ENCODE assay signal across 20 cellular contexts in the genomic region with DNA sequence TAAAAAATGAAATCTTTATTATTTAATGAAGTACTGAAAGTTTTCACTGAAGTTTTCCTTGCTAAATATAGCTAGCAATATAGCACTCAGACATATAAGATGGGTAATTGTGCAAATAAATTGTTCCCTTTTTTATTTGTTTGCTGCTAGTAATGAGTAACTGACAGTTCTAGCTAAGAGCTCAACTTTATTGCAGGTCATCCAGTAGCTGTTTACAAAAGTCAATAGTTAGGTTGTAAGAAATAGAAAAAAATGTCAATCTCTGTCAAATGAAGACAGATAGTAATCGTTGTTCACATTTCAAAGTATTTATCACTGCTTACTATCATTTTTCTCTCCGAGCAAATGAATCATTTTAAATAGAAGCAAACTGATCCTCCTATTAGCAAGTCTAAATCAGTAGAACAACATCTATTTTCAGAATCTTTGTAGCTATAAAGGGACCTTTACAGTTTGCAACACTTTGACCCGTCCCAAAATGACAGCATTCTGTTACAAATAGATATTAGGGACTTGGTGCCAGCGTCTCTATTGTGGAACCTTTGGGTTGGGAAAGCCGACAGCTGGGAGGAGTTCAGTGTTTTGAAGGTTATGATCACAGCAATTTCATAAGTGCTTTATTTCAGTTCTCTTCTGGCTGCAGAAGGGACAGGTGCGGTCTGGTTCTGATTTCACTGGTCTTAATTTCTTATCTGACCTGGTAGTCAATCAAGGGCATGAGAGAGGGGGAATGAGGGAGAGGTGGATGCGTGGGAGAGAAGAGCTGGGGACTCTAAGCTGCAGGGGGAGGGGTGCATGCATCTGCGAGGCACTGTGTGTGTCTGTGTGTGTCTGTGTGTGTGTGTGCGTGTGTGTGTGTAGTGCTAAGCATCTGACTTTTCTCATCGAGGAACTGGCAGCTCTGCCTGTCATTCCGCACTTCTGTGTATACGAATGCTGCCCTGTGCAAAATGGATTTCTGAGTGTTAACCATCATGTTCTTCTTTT.
A peak's percentile ranks its signal among the peaks of the same experiment; 100 is the strongest.
DNase-seq lines count a peak whose midpoint lies in the region; ATAC-seq and TF ChIP-seq lines count a peak whose summit lies in the region.
"Had no signal": no experiment of that assay in that cellular context is flagged by ENCODE, and none has a peak within 500 bp of the region (broad histone marks: within the 10 kb centered on the region; RNA-seq: fewer than 3 reads in every experiment).

No MANE protein-coding gene starts in this region.

- no peaks in the 10 kb centered on the region for H3K4me1 ChIP-seq in OCI-LY7 (ENCODE audit: insufficient read depth, low read length, poor library complexity, severe bottlenecking)
- H3K4me1 ChIP-seq: gastroesophageal sphincter, thyroid gland had no signal

- no peak overlapping the region for H2AFZ ChIP-seq in OCI-LY7 (ENCODE audit: low read length)

- H3K4me3 ChIP-seq in OCI-LY7 (ENCODE audit: low read depth, low read length, poor library complexity, severe bottlenecking): no peak overlapping the region
- H3K4me3 ChIP-seq: gastroesophageal sphincter, thyroid gland had no signal

- H3K27ac Mint-ChIP-seq in WTC11 (no peak overlapping the region), nephron (peak overlapping the region; percentile 1 to 13 (median 7))
- H3K27ac Mint-ChIP-seq: activated CD4-positive, alpha-beta T cell treated with anti-CD3 and anti-CD28 coated beads, Interleukin-2, amount 10 ng/mL, durations not matched to agents 24 days and 14 days; activated naive CD8-positive, alpha-beta T cell treated with anti-CD3 and anti-CD28 coated beads, Interleukin-2, amount 10 ng/mL, durations not matched to agents 7 days and 5 days; activated T-cell treated with anti-CD3 and anti-CD28 coated beads, Interleukin-2, amount 50 U/mL, for 24 hours; T-helper 17 cell had no signal

- H3K36me3 Mint-ChIP-seq in WTC11 (no peaks in the 10 kb centered on the region), nephron (ENCODE audit: low read depth) (no peaks in the 10 kb centered on the region)
- H3K36me3 Mint-ChIP-seq: activated naive CD8-positive, alpha-beta T cell treated with anti-CD3 and anti-CD28 coated beads, Interleukin-2, amount 10 ng/mL, durations not matched to agents 7 days and 5 days had no signal

- H3K9me2 ChIP-seq in OCI-LY7 (ENCODE audit: insufficient read depth, low read length): no peaks in the 10 kb centered on the region

- no peak; the same call in 1 of the 2 replicates for ATAC-seq in WTC11
- no peak for ATAC-seq in GM19455 (IDR thresholded peaks at IDR 0.05; ENCODE audit: unreplicated experiment)
- no peak for ATAC-seq in GM18909 (IDR thresholded peaks at IDR 0.05; ENCODE audit: poor library complexity, unreplicated experiment)
- ATAC-seq: gastroesophageal sphincter, T-helper 17 cell had no signal

- intact Hi-C loops in OCI-LY7 (cut with micrococcal nuclease; ENCODE audit: unreplicated experiment): no loop called here

- no peaks in the 10 kb centered on the region for H3K36me3 ChIP-seq in OCI-LY7 (ENCODE audit: insufficient read depth, low read length)
- H3K36me3 ChIP-seq: gastroesophageal sphincter, thyroid gland had no signal

- H3K27me3 Mint-ChIP-seq in WTC11 (ENCODE audit: low read depth) (peaks cover 6% of the 10 kb centered on the region; the same call in 1 of the 2 replicates), nephron (ENCODE audit: low read depth) (peaks cover 4% of the 10 kb centered on the region)
- H3K27me3 Mint-ChIP-seq: activated CD4-positive, alpha-beta T cell treated with anti-CD3 and anti-CD28 coated beads, Interleukin-2, amount 10 ng/mL, durations not matched to agents 24 days and 14 days; activated naive CD8-positive, alpha-beta T cell treated with anti-CD3 and anti-CD28 coated beads, Interleukin-2, amount 10 ng/mL, durations not matched to agents 7 days and 5 days; activated T-cell treated with anti-CD3 and anti-CD28 coated beads, Interleukin-2, amount 50 U/mL, for 24 hours; T-helper 17 cell had no signal

- H3K79me2 ChIP-seq in OCI-LY7 (ENCODE audit: insufficient read depth, low read depth, low read length): no peaks in the 10 kb centered on the region

- no TSS peak for BruUV-seq in OCI-LY7 (replicated peaks; lab: Mats Ljungman, UMichigan)

- H3K4me1 Mint-ChIP-seq in WTC11: no peaks in the 10 kb centered on the region
- H3K4me1 Mint-ChIP-seq in nephron: peaks cover 29% of the 10 kb centered on the region
- H3K4me1 Mint-ChIP-seq: activated CD4-positive, alpha-beta T cell treated with anti-CD3 and anti-CD28 coated beads, Interleukin-2, amount 10 ng/mL, durations not matched to agents 24 days and 14 days; activated naive CD8-positive, alpha-beta T cell treated with anti-CD3 and anti-CD28 coated beads, Interleukin-2, amount 10 ng/mL, durations not matched to agents 7 days and 5 days; T-helper 17 cell had no signal

- no peaks in the 10 kb centered on the region for H3K9me3 ChIP-seq in OCI-LY7 (ENCODE audit: low read length)
- H3K9me3 ChIP-seq: gastroesophageal sphincter, thyroid gland had no signal

- H4K20me1 ChIP-seq in OCI-LY7 (ENCODE audit: insufficient read depth, low read length): no peaks in the 10 kb centered on the region

- H3K9me3 Mint-ChIP-seq in WTC11 (no peaks in the 10 kb centered on the region), nephron (no peaks in the 10 kb centered on the region)
- H3K9me3 Mint-ChIP-seq: activated CD4-positive, alpha-beta T cell treated with anti-CD3 and anti-CD28 coated beads, Interleukin-2, amount 10 ng/mL, durations not matched to agents 24 days and 14 days; activated naive CD8-positive, alpha-beta T cell treated with anti-CD3 and anti-CD28 coated beads, Interleukin-2, amount 10 ng/mL, durations not matched to agents 7 days and 5 days; activated T-cell treated with anti-CD3 and anti-CD28 coated beads, Interleukin-2, amount 50 U/mL, for 24 hours had no signal

- CTCF ChIA-PET in WTC11 (lab: Charles Lee): no interaction called here
- CTCF ChIA-PET in OCI-LY7 (lab: Charles Lee; ENCODE audit: unreplicated experiment): no interaction called here

- POLR2A ChIA-PET in WTC11 (lab: Charles Lee): no interaction called here
- POLR2A ChIA-PET in OCI-LY7 (lab: Charles Lee): interaction anchor here (1.0 kb wide), 1 partner anchor 86 kb away, joined by 5 read pairs; no protein-coding TSS in a partner anchor

- TF ChIP-seq CTCF in WTC11 (IDR thresholded peaks at IDR 0.05): no peak
- no peak for TF ChIP-seq CTCF in nephron (IDR thresholded peaks at IDR 0.05; ENCODE audit: unreplicated experiment in 3 of 3)
- no peak for TF ChIP-seq CTCF in OCI-LY7 (conservative IDR thresholded peaks at IDR 0.05; ENCODE audit: low read length)

- no peak overlapping the region for H3K4me2 ChIP-seq in OCI-LY7 (ENCODE audit: low read length)

- DNase-seq in Ammon's horn (ENCODE audit: low spot score) (peak; percentile 10), NCI-H1417 (lab: John Stamatoyannopoulos, UW) (peak in 2 of 3 experiments; percentile 63 to 78), WTC11 (ENCODE audit: low spot score) (peak; percentile 11), OCI-LY7 (ENCODE audit: low spot score) (no peak), DMS79 (lab: John Stamatoyannopoulos, UW) (no peak)
- DNase-seq: activated CD4-positive, alpha-beta T cell treated with anti-CD3 and anti-CD28 coated beads, Interleukin-2, amount 10 ng/mL, durations not matched to agents 24 days and 14 days; activated naive CD8-positive, alpha-beta T cell treated with anti-CD3 and anti-CD28 coated beads, Interleukin-2, amount 10 ng/mL, durations not matched to agents 7 days and 5 days; activated T-cell treated with anti-CD3 and anti-CD28 coated beads, Interleukin-2, amount 50 U/mL, for 24 hours; COR-L47; mesendoderm; NCI-H1436 treated with DMSO at 0.1 percent for 48 hours; NCI-H446; RPMI8226; stimulated activated CD4-positive, alpha-beta T cell treated with anti-CD3 and anti-CD28 coated beads, Interleukin-2, amount 100 ng/mL, for 48 hours; T-helper 17 cell; thyroid gland had no signal

- H3K4me3 Mint-ChIP-seq in WTC11 (no peak overlapping the region), nephron (peak overlapping the region in 2 of 3 experiments; percentile 17)
- H3K4me3 Mint-ChIP-seq: activated CD4-positive, alpha-beta T cell treated with anti-CD3 and anti-CD28 coated beads, Interleukin-2, amount 10 ng/mL, durations not matched to agents 24 days and 14 days; activated naive CD8-positive, alpha-beta T cell treated with anti-CD3 and anti-CD28 coated beads, Interleukin-2, amount 10 ng/mL, durations not matched to agents 7 days and 5 days; activated T-cell treated with anti-CD3 and anti-CD28 coated beads, Interleukin-2, amount 50 U/mL, for 24 hours; T-helper 17 cell had no signal

- no peak overlapping the region for H3K27ac ChIP-seq in OCI-LY7 (ENCODE audit: low read depth, low read length, poor library complexity, severe bottlenecking)
- H3K27ac ChIP-seq: gastroesophageal sphincter, thyroid gland had no signal

TF ChIP-seq in WTC11, 78 proteins besides CTCF, POLR2A, EP300 and RAD21:
- TF ChIP-seq, protein P1, sequence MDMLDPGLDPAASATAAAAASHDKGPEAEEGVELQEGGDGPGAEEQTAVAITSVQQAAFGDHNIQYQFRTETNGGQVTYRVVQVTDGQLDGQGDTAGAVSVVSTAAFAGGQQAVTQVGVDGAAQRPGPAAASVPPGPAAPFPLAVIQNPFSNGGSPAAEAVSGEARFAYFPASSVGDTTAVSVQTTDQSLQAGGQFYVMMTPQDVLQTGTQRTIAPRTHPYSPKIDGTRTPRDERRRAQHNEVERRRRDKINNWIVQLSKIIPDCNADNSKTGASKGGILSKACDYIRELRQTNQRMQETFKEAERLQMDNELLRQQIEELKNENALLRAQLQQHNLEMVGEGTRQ (CRISPR knock-in tag; IDR thresholded peaks at IDR 0.05): no peak
- TF ChIP-seq, protein P2, sequence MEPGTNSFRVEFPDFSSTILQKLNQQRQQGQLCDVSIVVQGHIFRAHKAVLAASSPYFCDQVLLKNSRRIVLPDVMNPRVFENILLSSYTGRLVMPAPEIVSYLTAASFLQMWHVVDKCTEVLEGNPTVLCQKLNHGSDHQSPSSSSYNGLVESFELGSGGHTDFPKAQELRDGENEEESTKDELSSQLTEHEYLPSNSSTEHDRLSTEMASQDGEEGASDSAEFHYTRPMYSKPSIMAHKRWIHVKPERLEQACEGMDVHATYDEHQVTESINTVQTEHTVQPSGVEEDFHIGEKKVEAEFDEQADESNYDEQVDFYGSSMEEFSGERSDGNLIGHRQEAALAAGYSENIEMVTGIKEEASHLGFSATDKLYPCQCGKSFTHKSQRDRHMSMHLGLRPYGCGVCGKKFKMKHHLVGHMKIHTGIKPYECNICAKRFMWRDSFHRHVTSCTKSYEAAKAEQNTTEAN (CRISPR knock-in tag; IDR thresholded peaks at IDR 0.05): no peak
- no peak for TF ChIP-seq CBFB (CRISPR knock-in tag; IDR thresholded peaks at IDR 0.05; ENCODE audit: low read depth)
- TF ChIP-seq NFE2L1 (CRISPR knock-in tag; IDR thresholded peaks at IDR 0.05): no peak
- no peak for TF ChIP-seq GTF2I (CRISPR knock-in tag; conservative IDR thresholded peaks at IDR 0.05)

Comparison
In these comparisons a context has a peak if more than half of its experiments do, and no peak if none do; other contexts are left out.
1. DNase-seq: peak in Ammon's horn (single experiment), NCI-H1417 (2 of 3) and WTC11 (single experiment); none in OCI-LY7 (single experiment) and DMS79 (single experiment).